ENCODE assay signal across 8 cellular contexts in genomic region chr17:15260376-15261062, GRCh38. TPM values are rescaled to one million over a fixed set of nuclear protein-coding genes. Genes with fewer than 3 reads are reported as not detected.
DNase-seq lines count a peak whose midpoint lies in the region; ATAC-seq and TF ChIP-seq lines count a peak whose summit lies in the region.

No MANE protein-coding gene starts in this region.

- peaks cover 0 to 1% (median 0%) of the 10 kb centered on the region in 5 donors for H3K36me3 Mint-ChIP-seq in naive thymus-derived CD4-positive, alpha-beta T cell

- H3K4me1 Mint-ChIP-seq in naive thymus-derived CD4-positive, alpha-beta T cell: peaks cover 0 to 26% (median 13%) of the 10 kb centered on the region in 7 donors

- H3K4me1 ChIP-seq in OCI-LY7 (ENCODE audit: insufficient read depth, low read length, poor library complexity, severe bottlenecking) (no peaks in the 10 kb centered on the region), stomach (peaks cover 50 to 94% (median 88%) of the 10 kb centered on the region in 4 donors)
- peaks cover 0 to 12% of the 10 kb centered on the region in 2 donors for H3K4me1 ChIP-seq in naive thymus-derived CD4-positive, alpha-beta T cell (ENCODE audit: control insufficient read depth in 2 of 2, insufficient read depth in 2 of 2, low read length in 2 of 2)

- TF ChIP-seq POLR2A in stomach (IDR thresholded peaks at IDR 0.05): no peak

- H3K36me3 ChIP-seq in OCI-LY7 (ENCODE audit: insufficient read depth, low read length) (no peaks in the 10 kb centered on the region), stomach (peaks cover 15 to 33% (median 21%) of the 10 kb centered on the region in 4 donors)
- no peaks in the 10 kb centered on the region for H3K36me3 ChIP-seq in naive thymus-derived CD4-positive, alpha-beta T cell (ENCODE audit: control insufficient read depth in 2 of 3, insufficient read depth in 3 of 3, low read length in 3 of 3)

- H3K27ac Mint-ChIP-seq in naive thymus-derived CD4-positive, alpha-beta T cell: no peak overlapping the region

- POLR2A ChIA-PET in OCI-LY7 (lab: Charles Lee): no interaction called here
- POLR2A ChIA-PET in naive thymus-derived CD4-positive, alpha-beta T cell (lab: Charles Lee): no interaction called here

- H3K79me2 ChIP-seq in OCI-LY7 (ENCODE audit: insufficient read depth, low read depth, low read length): no peaks in the 10 kb centered on the region

- H3K9me2 ChIP-seq in OCI-LY7 (ENCODE audit: insufficient read depth, low read length): no peaks in the 10 kb centered on the region

- peak overlapping the region; percentile 73 to 90 (median 79) for H3K4me3 Mint-ChIP-seq in naive thymus-derived CD4-positive, alpha-beta T cell

- 0 to 2% (median 1%) methylated on average over 17 to 59 of the region's 59 CpGs for WGBS in stomach, 5 donors

- peaks cover 3 to 13% of the 10 kb centered on the region in 2 donors for H3K27me3 ChIP-seq in naive thymus-derived CD4-positive, alpha-beta T cell (ENCODE audit: control insufficient read depth in 2 of 2, insufficient read depth in 2 of 2, low read length in 2 of 2)
- H3K27me3 ChIP-seq in stomach: peaks cover 0 to 45% (median 25%) of the 10 kb centered on the region in 3 donors

- intact Hi-C loops in OCI-LY7 (cut with micrococcal nuclease; ENCODE audit: unreplicated experiment) (no loop called here), stomach (cut with DNase I; ENCODE audit: low total_unique reads) (no loop called here)
- intact Hi-C loops in naive thymus-derived CD4-positive, alpha-beta T cell (cut with micrococcal nuclease): no loop called here

- no TSS peak for BruUV-seq in OCI-LY7 (replicated peaks; lab: Mats Ljungman, UMichigan)

- peak; percentile 96 for DNase-seq in DMS 273 (lab: John Stamatoyannopoulos, UW; ENCODE audit: unreplicated experiment)
- DNase-seq in HFF-Myc (ENCODE audit: extremely low read depth, low read depth): peak; percentile 86
- no peak for DNase-seq in OCI-LY7 (ENCODE audit: low spot score)
- DNase-seq in activated T-helper 9 cell treated with anti-CD3 and anti-CD28 coated beads, Interleukin-2, amount 50 U/mL, for 16 hours (ENCODE audit: low read depth): peak; percentile 19
- peak; percentile 95 for DNase-seq in fibroblast of the aortic adventitia (ENCODE audit: low read depth)
- peak in 7 of 9 donors; percentile 6 to 78 (median 19) for DNase-seq in naive thymus-derived CD4-positive, alpha-beta T cell
- peak; percentile 84 for DNase-seq in stomach
- DNase-seq in NCI-H774 (lab: John Stamatoyannopoulos, UW): no peak

- H4K20me1 ChIP-seq in OCI-LY7 (ENCODE audit: insufficient read depth, low read length): no peaks in the 10 kb centered on the region

- peaks cover 56 to 79% (median 68%) of the 10 kb centered on the region in 5 donors for H3K27me3 Mint-ChIP-seq in naive thymus-derived CD4-positive, alpha-beta T cell

- TF ChIP-seq EP300 in stomach (IDR thresholded peaks at IDR 0.05): no peak

- no peaks in the 10 kb centered on the region for H3K9me3 ChIP-seq in OCI-LY7 (ENCODE audit: low read length)
- H3K9me3 ChIP-seq in naive thymus-derived CD4-positive, alpha-beta T cell (ENCODE audit: control insufficient read depth in 2 of 3, low read length in 3 of 3): no peaks in the 10 kb centered on the region
- no peaks in the 10 kb centered on the region for H3K9me3 ChIP-seq in stomach

- no peak overlapping the region for H3K4me2 ChIP-seq in OCI-LY7 (ENCODE audit: low read length)

- peak; percentile 85 for ATAC-seq in naive thymus-derived CD4-positive, alpha-beta T cell

- H3K9me3 Mint-ChIP-seq in naive thymus-derived CD4-positive, alpha-beta T cell: peaks cover 0 to 1% (median 0%) of the 10 kb centered on the region in 11 donors

- peak; percentile 54 for TF ChIP-seq CTCF in HFF-Myc (IDR thresholded peaks at IDR 0.05; ENCODE audit: low read depth, low read length, missing control alignments)
- peak; percentile 39; the same call in 1 of the 2 replicates for TF ChIP-seq CTCF in OCI-LY7 (conservative IDR thresholded peaks at IDR 0.05; ENCODE audit: low read length)
- TF ChIP-seq CTCF in fibroblast of the aortic adventitia (IDR thresholded peaks at IDR 0.05; ENCODE audit: insufficient read depth, low read length): peak; percentile 56
- TF ChIP-seq CTCF in stomach (IDR thresholded peaks at IDR 0.05): peak in 5 of 7 experiments; percentile 4 to 91 (median 64)

- H2AFZ ChIP-seq in OCI-LY7 (ENCODE audit: low read length): no peak overlapping the region

- H3K27ac ChIP-seq in OCI-LY7 (ENCODE audit: low read depth, low read length, poor library complexity, severe bottlenecking): no peak overlapping the region
- H3K27ac ChIP-seq in naive thymus-derived CD4-positive, alpha-beta T cell (ENCODE audit: low read depth, low read length): no peak overlapping the region
- peak overlapping the region; percentile 53 to 99 (median 96) for H3K27ac ChIP-seq in stomach

- CTCF ChIA-PET in OCI-LY7 (lab: Charles Lee; ENCODE audit: unreplicated experiment): no interaction called here
- CTCF ChIA-PET in naive thymus-derived CD4-positive, alpha-beta T cell (lab: Charles Lee): no interaction called here

- H3K4me3 ChIP-seq in HFF-Myc (replicated peaks; ENCODE audit: low read depth, low read length): peak overlapping the region; percentile 85
- no peak overlapping the region for H3K4me3 ChIP-seq in OCI-LY7 (ENCODE audit: low read depth, low read length, poor library complexity, severe bottlenecking)
- peak overlapping the region; percentile 96 for H3K4me3 ChIP-seq in fibroblast of the aortic adventitia (ENCODE audit: low read depth, low read length)
- H3K4me3 ChIP-seq in naive thymus-derived CD4-positive, alpha-beta T cell (ENCODE audit: low read length): peak overlapping the region; percentile 41
- H3K4me3 ChIP-seq in stomach: peak overlapping the region; percentile 57 to 61 (median 58)

RNA-seq across cellular contexts. Expression of gene PMP22, which starts 4.6 kb away (rescaled TPM):
- not detected in 2 replicates for total RNA-seq in OCI-LY7 (2014; rRNA removed; shearing (Covaris generic))
- total RNA-seq in OCI-LY7 (2022) (not detected in 2 replicates), fibroblast of the aortic adventitia (ENCODE audit: low replicate concordance) (111 and 115 TPM in 2 replicates), stomach (100 to 1,000 TPM in 1 of 5 donors, 10 to 100 TPM in 4; 35.6 to 168 (median 64.5) TPM)
- 1 to 10 TPM in 2 of 5 experiments, under 1 TPM in 2, not detected in 1; 0.40 to 2.3 (median 1.3) TPM for total RNA-seq in naive thymus-derived CD4-positive, alpha-beta T cell
- polyA plus RNA-seq in naive thymus-derived CD4-positive, alpha-beta T cell: not detected
- 10 to 100 TPM; 34.2 to 54.4 (median 49.0) TPM for polyA plus RNA-seq in stomach

Comparison
In these comparisons a context has a peak if more than half of its experiments do, and no peak if none do; other contexts are left out.
1. DNase-seq: peak in DMS 273 (single experiment), HFF-Myc (single experiment), activated T-helper 9 cell treated with anti-CD3 and anti-CD28 coated beads, Interleukin-2, amount 50 U/mL, for 16 hours (single experiment), fibroblast of the aortic adventitia (single experiment), naive thymus-derived CD4-positive, alpha-beta T cell (7 of 9) and stomach (single experiment); none in OCI-LY7 (single experiment) and NCI-H774 (single experiment).
2. H3K27ac ChIP-seq: peak in stomach (5 of 5); none in OCI-LY7 (single experiment) and naive thymus-derived CD4-positive, alpha-beta T cell (single experiment).
3. RNA of gene PMP22, which starts 4.6 kb away (total RNA-seq): 111 to 115 TPM in fibroblast of the aortic adventitia and 35.6 to 168 TPM in stomach; 0.40 to 2.3 TPM in naive thymus-derived CD4-positive, alpha-beta T cell and not detected in OCI-LY7; every median in the first group is over 10 times any median in the second.
4. Peak in every context shown above with its lines, with median percentiles within 50 percentile points of each other: CTCF ChIP-seq.